Comparison of ENCODE assay signal across 29 cellular contexts in the genomic region with DNA sequence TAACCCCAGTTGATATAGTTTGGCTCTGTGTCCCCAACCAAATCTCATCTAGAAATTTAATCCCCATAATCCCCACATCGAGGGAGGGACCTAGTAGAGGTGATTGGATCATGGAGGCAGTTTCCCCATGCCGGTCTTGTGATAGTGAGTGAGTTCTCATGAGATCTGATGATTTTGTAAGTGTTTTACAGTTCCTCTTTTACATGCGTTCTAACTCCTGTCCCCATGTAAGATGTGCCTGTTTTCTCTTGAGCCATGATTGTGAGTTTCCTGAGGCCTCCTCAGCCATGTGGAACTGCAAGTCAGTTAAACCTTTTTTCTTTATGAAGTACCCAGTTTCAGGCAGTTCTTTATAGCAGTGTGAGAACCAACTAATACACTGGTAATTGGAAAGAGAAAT.
DNase-seq lines count a peak whose midpoint lies in the region; ATAC-seq, FAIRE-seq and TF ChIP-seq lines count a peak whose summit lies in the region.
"Had no signal": no experiment of that assay in that cellular context is flagged by ENCODE, and none has a peak within 500 bp of the region (broad histone marks: within the 10 kb centered on the region; RNA-seq: fewer than 3 reads in every experiment).

No MANE protein-coding gene starts in this region.

- BruUV-seq in GM12878 (replicated peaks; lab: Mats Ljungman, UMichigan), result no TSS peak

- TF ChIP-seq RAD21 in GM12878 (IDR thresholded peaks at IDR 0.05; ENCODE audit: insufficient read depth, low read depth, low read length), result no peak

- intact Hi-C loops in GM12878 (cut with micrococcal nuclease; ENCODE audit: unreplicated experiment), result no loop called here

- no peak overlapping the region for H3K9ac ChIP-seq in GM12878 (ENCODE audit: control insufficient read depth, insufficient read depth, low read length)
- H3K9ac ChIP-seq: GM23248 had no signal

- FAIRE-seq in GM12878 (lab: Jason Lieb, UNC), result no peak
- FAIRE-seq: GM12892, HTR-8/SVneo, K562 had no signal

- no peaks in the 10 kb centered on the region for H3K79me2 ChIP-seq in GM12878 (ENCODE audit: control insufficient read depth, insufficient read depth, low read length)

- TF ChIP-seq POLR2A in NB4 (IDR thresholded peaks at IDR 0.05; ENCODE audit: extremely low read depth, insufficient read length) (no peak), GM12878 (IDR thresholded peaks at IDR 0.05; ENCODE audit: low read depth, low read length) (no peak)

- TF ChIP-seq CTCF in NB4 (IDR thresholded peaks at IDR 0.05; ENCODE audit: low read depth, low read length) (no peak), GM12878 (IDR thresholded peaks at IDR 0.05 in 2 of 3, conservative IDR thresholded peaks at IDR 0.05 in 1 of 3; ENCODE audit: control insufficient read depth in 2 of 3, extremely low read depth in 1 of 3, insufficient read depth in 1 of 3, low read depth in 3 of 3, low read length in 3 of 3) (no peak)

- no peaks in the 10 kb centered on the region for H3K27me3 ChIP-seq in GM12878 (replicated peaks in 1 of 2; ENCODE audit: control insufficient read depth in 2 of 2, insufficient read depth in 2 of 2, low read length in 1 of 2)

- RAD21 ChIA-PET in GM12878 (lab: Charles Lee; ENCODE audit: unreplicated experiment), result no interaction called here

- H3K4me3 ChIP-seq in NB4 (ENCODE audit: low read depth, low read length) (no peak overlapping the region), GM12878 (no peak overlapping the region)
- H3K4me3 ChIP-seq: GM23248, K562, SK-N-MC had no signal

- H2AFZ ChIP-seq in GM12878 (ENCODE audit: control insufficient read depth, low read depth, low read length), result no peak overlapping the region
- H2AFZ ChIP-seq: GM23248 had no signal

- H3K36me3 ChIP-seq in GM12878 (ENCODE audit: control insufficient read depth in 2 of 2, insufficient read depth in 2 of 2, low read length in 1 of 2), result no peaks in the 10 kb centered on the region

- H3K4me1 ChIP-seq in GM12878 (ENCODE audit: control insufficient read depth, insufficient read depth, low read length), result no peaks in the 10 kb centered on the region

- WGBS in GM12878 (ENCODE audit: insufficient coverage, insufficient replicate concordance, low lambda C conversion rate, missing lambda C conversion rate), result 17% methylated on average over 3 of the region's 3 CpGs

- H4K20me1 ChIP-seq in GM12878 (ENCODE audit: control insufficient read depth, insufficient read depth), result no peaks in the 10 kb centered on the region

- no peak overlapping the region for H3K27ac ChIP-seq in GM12878 (ENCODE audit: control insufficient read depth, insufficient read depth)
- H3K27ac ChIP-seq: 22Rv1, GM23248, SK-N-MC had no signal

- CTCF ChIA-PET in GM12878 (lab: Yijun Ruan, JAX), result no interaction called here

- DNase-seq in NCI-H82 (lab: John Stamatoyannopoulos, UW) (peak; percentile 30), NCI-H82 treated with DMSO at 0.1 percent for 48 hours (lab: John Stamatoyannopoulos, UW; ENCODE audit: unreplicated experiment) (no peak), NB4 (ENCODE audit: low read depth) (peak; percentile 14), SK-MEL-5 (ENCODE audit: low read depth, low spot score) (peak; percentile 22), GM12878 (ENCODE audit: low read depth, low spot score) (no peak), NCI-H2107 (lab: John Stamatoyannopoulos, UW) (no peak), NCI-H446 treated with DMSO at 0.1 percent for 48 hours (lab: John Stamatoyannopoulos, UW) (no peak), cerebellar cortex (ENCODE audit: low spot score) (no peak)
- DNase-seq: CD8-positive, alpha-beta memory T cell; DMS 273 treated with DMSO at 0.1 percent for 48 hours; DMS79; EL; GDM1; GM23248; H9; NCI-H1694; NCI-H2029 treated with DMSO at 0.1 percent for 48 hours; NCI-H2171; NCI-H345; NCI-H524; NCI-H748 treated with DMSO at 0.1 percent for 48 hours; Right ventricle myocardium superior; RPMI8226; T-cell had no signal

- POLR2A ChIA-PET in GM12878 (lab: Charles Lee), result no interaction called here

- SMC1A ChIA-PET in GM12878 (lab: Charles Lee; ENCODE audit: uncharacterized antibody, unreplicated experiment), result no interaction called here

- in situ Hi-C loops in SK-MEL-5 (cut with HindIII; ENCODE audit: low pct_unique_long_range_greater_than_20kb, low sequenced_read_pairs) (no loop called here), GM12878 (cut with MboI) (no loop called here)

- no peak for TF ChIP-seq EP300 in GM12878 (IDR thresholded peaks at IDR 0.05; ENCODE audit: borderline replicate concordance in 1 of 2, control insufficient read depth in 1 of 2, low read depth in 2 of 2, low read length in 2 of 2)

- no peaks in the 10 kb centered on the region for H3K9me3 ChIP-seq in GM12878 (replicated peaks; ENCODE audit: control insufficient read depth, insufficient read depth, low read length)

- no peak overlapping the region for H3K4me2 ChIP-seq in GM12878 (ENCODE audit: control insufficient read depth, insufficient read depth)

- peak; percentile 55; the same call in 2 of the 3 replicates for ATAC-seq in GM12878
- ATAC-seq: K562, T-cell had no signal

TF ChIP-seq in GM12878, 131 proteins besides CTCF, POLR2A, EP300 and RAD21:
- peak; percentile 46; the same call in 1 of the 2 replicates for TF ChIP-seq SPI1 (IDR thresholded peaks at IDR 0.05; ENCODE audit: borderline replicate concordance, insufficient read depth, low read depth, low read length)
- TF ChIP-seq IRF4 (IDR thresholded peaks at IDR 0.05; ENCODE audit: low read depth, low read length), result no peak

Comparison
In these comparisons a context has a peak if more than half of its experiments do, and no peak if none do; other contexts are left out.
1. DNase-seq: peak in NCI-H82 (single experiment), NB4 (single experiment) and SK-MEL-5 (single experiment); none in NCI-H82 treated with DMSO at 0.1 percent for 48 hours (single experiment), GM12878 (single experiment), NCI-H2107 (single experiment), NCI-H446 treated with DMSO at 0.1 percent for 48 hours (single experiment) and cerebellar cortex (single experiment).